Comparison of ENCODE assay signal across 14 cellular contexts in genomic region chr3:59867185-59868002, GRCh38.
"Had no signal": no experiment of that assay in that cellular context is flagged by ENCODE, and none has a peak within 500 bp of the region (broad histone marks: within the 10 kb centered on the region; RNA-seq: fewer than 3 reads in every experiment).

No MANE protein-coding gene starts in this region.

- H3K27ac Mint-ChIP-seq: nephron had no signal

- ATAC-seq: body of pancreas, heart left ventricle, left colon, psoas muscle, right lobe of liver had no signal

- H3K4me1 Mint-ChIP-seq: nephron had no signal

- H3K36me3 ChIP-seq: heart left ventricle, right lobe of liver, spleen had no signal

- H3K4me3 ChIP-seq: body of pancreas, heart left ventricle, psoas muscle, right lobe of liver, spleen had no signal

- H3K4me3 Mint-ChIP-seq: central memory CD8-positive, alpha-beta T cell; nephron had no signal

- DNase-seq: activated CD4-positive, CD25-positive, alpha-beta regulatory T cell; body of pancreas; cortex of kidney; effector CD8-positive, alpha-beta T cell; heart left ventricle; left colon; psoas muscle; right lobe of liver; SHP77; spleen; stimulated activated CD4-positive, alpha-beta T cell treated with anti-CD3 and anti-CD28 coated beads, Interleukin-1b, Interleukin-23, amount 100 ng/mL, for 48 hours; stimulated activated naive CD4-positive, alpha-beta T cell had no signal

- H3K9me3 ChIP-seq: body of pancreas, heart left ventricle, psoas muscle, right lobe of liver, spleen had no signal

- H3K9me3 Mint-ChIP-seq: central memory CD8-positive, alpha-beta T cell had no signal

- H3K4me1 ChIP-seq: body of pancreas, heart left ventricle, psoas muscle, right lobe of liver, spleen had no signal

- H3K27ac ChIP-seq: body of pancreas, heart left ventricle, psoas muscle, right lobe of liver, spleen had no signal

- H3K27me3 ChIP-seq: body of pancreas, heart left ventricle, right lobe of liver, spleen had no signal

- H3K27me3 Mint-ChIP-seq: central memory CD8-positive, alpha-beta T cell had no signal
